ENCODE assay signal across 12 cellular contexts in genomic region chr1:90835172-90835660, GRCh38.
DNase-seq lines count a peak whose midpoint lies in the region; ATAC-seq and TF ChIP-seq lines count a peak whose summit lies in the region.
"Had no signal": no experiment of that assay in that cellular context is flagged by ENCODE, and none has a peak within 500 bp of the region (broad histone marks: within the 10 kb centered on the region; RNA-seq: fewer than 3 reads in every experiment).

No MANE protein-coding gene starts in this region.

- H3K4me3 ChIP-seq in heart right ventricle (peak overlapping the region; percentile 26 to 57 (median 48)), psoas muscle (peak overlapping the region; percentile 63)

- peak overlapping the region; percentile 59 for H3K4me3 Mint-ChIP-seq in T-helper 17 cell
- H3K4me3 Mint-ChIP-seq: neural crest cell had no signal

- H3K9me3 ChIP-seq in T-helper 17 cell (ENCODE audit: control insufficient read depth, low read length, poor library complexity, severe bottlenecking) (no peaks in the 10 kb centered on the region), heart right ventricle (no peaks in the 10 kb centered on the region), psoas muscle (no peaks in the 10 kb centered on the region)
- H3K9me3 ChIP-seq: adrenal gland had no signal

- H3K27me3 ChIP-seq in heart right ventricle (peaks cover 6 to 100% (median 74%) of the 10 kb centered on the region in 7 donors), psoas muscle (ENCODE audit: insufficient read depth in 3 of 3, low read length in 2 of 3) (peaks cover 0 to 41% (median 21%) of the 10 kb centered on the region in 3 donors)

- H3K27me3 Mint-ChIP-seq in T-helper 17 cell = peaks cover 92% of the 10 kb centered on the region

- peaks cover 3% of the 10 kb centered on the region for H3K36me3 Mint-ChIP-seq in T-helper 17 cell (ENCODE audit: low read depth)

- peak overlapping the region; percentile 30 for H3K27ac Mint-ChIP-seq in T-helper 17 cell

- WGBS in heart right ventricle, 2 donors = 14 to 16% methylated on average over 33 of the region's 33 CpGs
- WGBS in psoas muscle, 3 donors = 9 to 26% (median 23%) methylated on average over 28 to 33 of the region's 33 CpGs

- H3K4me1 Mint-ChIP-seq in T-helper 17 cell = peaks cover 20% of the 10 kb centered on the region

- intact Hi-C loops in heart right ventricle (cut with DNase I) (no loop called here), psoas muscle (cut with DNase I) (no loop called here)

- H3K27ac ChIP-seq in heart right ventricle (no peak overlapping the region), psoas muscle (no peak overlapping the region)
- H3K27ac ChIP-seq: adrenal gland had no signal

- no peaks in the 10 kb centered on the region for H3K36me3 ChIP-seq in heart right ventricle
- H3K36me3 ChIP-seq in psoas muscle (ENCODE audit: insufficient read depth in 1 of 2, low read depth in 1 of 2) = no peaks in the 10 kb centered on the region
- H3K36me3 ChIP-seq: adrenal gland had no signal

- TF ChIP-seq CTCF in heart right ventricle (IDR thresholded peaks at IDR 0.05) = no peak
- no peak for TF ChIP-seq CTCF in psoas muscle (IDR thresholded peaks at IDR 0.05)

- no peak for ATAC-seq in T-helper 17 cell
- ATAC-seq in heart right ventricle = peak in 5 of 8 donors; percentile 42 to 60 (median 44)
- peak in 1 of 4 donors; percentile 19 for ATAC-seq in psoas muscle
- no peak for ATAC-seq in HG03378 (IDR thresholded peaks at IDR 0.05; ENCODE audit: unreplicated experiment)

- DNase-seq in ELR (ENCODE audit: low read depth) = peak; percentile 4
- DNase-seq in T-helper 17 cell = peak in 1 of 3 donors; percentile 11
- no peak for DNase-seq in heart right ventricle
- no peak for DNase-seq in psoas muscle
- DNase-seq in DMS114 treated with DMSO at 0.1 percent for 48 hours (lab: John Stamatoyannopoulos, UW; ENCODE audit: unreplicated experiment) = no peak
- no peak for DNase-seq in T-helper 9 cell
- no peak for DNase-seq in NCI-H2227 (lab: John Stamatoyannopoulos, UW; ENCODE audit: unreplicated experiment)
- DNase-seq: DMS79 treated with DMSO at 0.1 percent for 48 hours, Kasumi-1 had no signal

- H3K4me1 ChIP-seq in heart right ventricle (peaks cover 8 to 20% (median 17%) of the 10 kb centered on the region in 9 donors), psoas muscle (peaks cover 8% of the 10 kb centered on the region)

Comparison
In these comparisons a context has a peak if more than half of its experiments do, and no peak if none do; other contexts are left out.
1. ATAC-seq: peak in heart right ventricle (5 of 8); none in T-helper 17 cell (single experiment) and HG03378 (single experiment).